In genomic region chr2:223999862-224000261, GRCh38 we compare ENCODE assay signal across 1 cellular context.
TF ChIP-seq lines count a peak whose summit lies in the region.

No MANE protein-coding gene starts in this region.

TF ChIP-seq in H1, 55 proteins besides CTCF, POLR2A, EP300 and RAD21 (continued from another document):
- no peak for TF ChIP-seq BCL11A (IDR thresholded peaks at IDR 0.05; ENCODE audit: low read depth in 2 of 2, low read length in 2 of 2)
- TF ChIP-seq ATF3 (IDR thresholded peaks at IDR 0.05; ENCODE audit: insufficient read depth, low read depth, low read length): no peak
- no peak for TF ChIP-seq CBX8 (IDR thresholded peaks at IDR 0.05; ENCODE audit: borderline replicate concordance, low read depth, low read length)
- TF ChIP-seq CREB1 (IDR thresholded peaks at IDR 0.05): no peak
- TF ChIP-seq POU5F1 (IDR thresholded peaks at IDR 0.05; ENCODE audit: low read depth, low read length): no peak
- no peak for TF ChIP-seq KDM4A (IDR thresholded peaks at IDR 0.05; ENCODE audit: low read depth, low read length, severe bottlenecking)
- no peak for TF ChIP-seq NANOG (IDR thresholded peaks at IDR 0.05; ENCODE audit: insufficient read depth, low read depth, low read length, poor library complexity, severe bottlenecking)
- TF ChIP-seq SAP30 (IDR thresholded peaks at IDR 0.05; ENCODE audit: insufficient read depth, insufficient replicate concordance, low read length): no peak
TF ChIP-seq in H1: peak in this region for 0.
